8 cellular contexts compared by ENCODE assay signal in genomic region chr9:127926961-127927456, GRCh38. TPM values are rescaled to one million over a fixed set of nuclear protein-coding genes. Genes with fewer than 3 reads are reported as not detected.
DNase-seq lines count a peak whose midpoint lies in the region; ATAC-seq and TF ChIP-seq lines count a peak whose summit lies in the region.

No MANE protein-coding gene starts in this region.

- peaks cover 65% of the 10 kb centered on the region for H3K27me3 Mint-ChIP-seq in progenitor cell of endocrine pancreas

- no peak for ATAC-seq in HG02973 (IDR thresholded peaks at IDR 0.05; ENCODE audit: unreplicated experiment)

- H3K9me3 ChIP-seq in OCI-LY1 (ENCODE audit: low read length): no peaks in the 10 kb centered on the region

- no peaks in the 10 kb centered on the region for H3K9me2 ChIP-seq in OCI-LY1 (ENCODE audit: low read depth, low read length)

- H3K27me3 ChIP-seq in OCI-LY1 (ENCODE audit: insufficient read depth, low read length): peaks cover 9% of the 10 kb centered on the region

- no peaks in the 10 kb centered on the region for H4K20me1 ChIP-seq in OCI-LY1 (ENCODE audit: insufficient read depth, low read length)

- peak overlapping the region; percentile 57 for H3K4me3 ChIP-seq in OCI-LY1 (ENCODE audit: low read depth, low read length, poor library complexity, severe bottlenecking)
- peak overlapping the region; percentile 61 for H3K4me3 ChIP-seq in epithelial cell of esophagus (ENCODE audit: low read length)

- peak in 2 of 3 experiments; percentile 48 to 55 for DNase-seq in NCI-H1417 (lab: John Stamatoyannopoulos, UW)
- DNase-seq in NCI-H1417 treated with DMSO at 0.1 percent for 48 hours (lab: John Stamatoyannopoulos, UW): no peak
- DNase-seq in epithelial cell of esophagus (ENCODE audit: low read depth): peak; percentile 48
- no peak for DNase-seq in progenitor cell of endocrine pancreas (ENCODE audit: low spot score, unreplicated experiment)
- DNase-seq in NCI-H345 (lab: John Stamatoyannopoulos, UW): no peak
- no peak for DNase-seq in SW480 (ENCODE audit: low spot score)

- H3F3A ChIP-seq in OCI-LY1 (ENCODE audit: insufficient read depth, low read length): no peaks in the 10 kb centered on the region

- peak overlapping the region; percentile 41; the same call in 1 of the 2 replicates for H3K9ac ChIP-seq in OCI-LY1 (ENCODE audit: low read length)

- peak overlapping the region; percentile 67 for H3K4me3 Mint-ChIP-seq in progenitor cell of endocrine pancreas (ENCODE audit: low read depth)

- no peak overlapping the region for H3K27ac ChIP-seq in OCI-LY1 (ENCODE audit: low read depth, low read length, poor library complexity, severe bottlenecking)

- no peaks in the 10 kb centered on the region for H3K36me3 Mint-ChIP-seq in progenitor cell of endocrine pancreas (ENCODE audit: insufficient read depth)

- no peak overlapping the region for H3K27ac Mint-ChIP-seq in progenitor cell of endocrine pancreas

- peaks cover 39% of the 10 kb centered on the region for H3K4me1 ChIP-seq in OCI-LY1 (ENCODE audit: insufficient read depth, low read length, severe bottlenecking)

- peak overlapping the region; percentile 74 for H3K4me2 ChIP-seq in OCI-LY1 (ENCODE audit: low read length)

- H3K79me2 ChIP-seq in OCI-LY1 (ENCODE audit: insufficient read depth, low read length): no peaks in the 10 kb centered on the region

- no peaks in the 10 kb centered on the region for H3K9me3 Mint-ChIP-seq in progenitor cell of endocrine pancreas (ENCODE audit: low read depth)

- H3K36me3 ChIP-seq in OCI-LY1 (ENCODE audit: insufficient read depth, low read length): no peaks in the 10 kb centered on the region

- TF ChIP-seq CTCF in OCI-LY1 (IDR thresholded peaks at IDR 0.05; ENCODE audit: low read length) (no peak), epithelial cell of esophagus (IDR thresholded peaks at IDR 0.05; ENCODE audit: insufficient read depth, low read depth, low read length, missing control alignments) (no peak), progenitor cell of endocrine pancreas (IDR thresholded peaks at IDR 0.05; ENCODE audit: unreplicated experiment) (no peak)

- no peak overlapping the region for H2AFZ ChIP-seq in OCI-LY1 (ENCODE audit: low read length)

- H3K4me1 Mint-ChIP-seq in progenitor cell of endocrine pancreas (ENCODE audit: low read depth): peaks cover 5% of the 10 kb centered on the region

RNA-seq across cellular contexts. Expression of gene PIP5KL1, which starts 3.6 kb away (rescaled TPM):
- 3.4 and 3.6 TPM in 2 replicates for total RNA-seq in progenitor cell of endocrine pancreas

RNA-seq across cellular contexts. Expression of gene ST6GALNAC4, which starts 10.2 kb away (rescaled TPM):
- total RNA-seq in progenitor cell of endocrine pancreas: 7.0 and 7.7 TPM in 2 replicates

RNA-seq across cellular contexts. Expression of gene DPM2, which starts 10.6 kb away (rescaled TPM):
- 34.0 and 37.7 TPM in 2 replicates for total RNA-seq in progenitor cell of endocrine pancreas

RNA-seq across cellular contexts. Expression of gene ST6GALNAC6, which starts 27.6 kb away (rescaled TPM):
- total RNA-seq in progenitor cell of endocrine pancreas: 31.1 and 36.7 TPM in 2 replicates

RNA-seq across cellular contexts. Expression of gene AK1, which starts 49.5 kb away (rescaled TPM):
- total RNA-seq in progenitor cell of endocrine pancreas: 46.2 and 46.5 TPM in 2 replicates

Comparison
In these comparisons a context has a peak if more than half of its experiments do, and no peak if none do; other contexts are left out.
1. DNase-seq: peak in NCI-H1417 (2 of 3) and epithelial cell of esophagus (single experiment); none in NCI-H1417 treated with DMSO at 0.1 percent for 48 hours (single experiment), progenitor cell of endocrine pancreas (single experiment), NCI-H345 (single experiment) and SW480 (single experiment).